ENCODE assay signal across 1 cellular context in genomic region chr7:22874904-22875303, GRCh38.
TF ChIP-seq lines count a peak whose summit lies in the region.

No MANE protein-coding gene starts in this region.

TF ChIP-seq in H1, 55 proteins besides CTCF, POLR2A, EP300 and RAD21 (continued from another document):
- TF ChIP-seq NRF1 (IDR thresholded peaks at IDR 0.05; ENCODE audit: low read depth, low read length) (no peak), HDAC2 (IDR thresholded peaks at IDR 0.05; ENCODE audit: borderline replicate concordance in 1 of 2, low read depth in 2 of 2, low read length in 2 of 2) (no peak), EGR1 (IDR thresholded peaks at IDR 0.05; ENCODE audit: borderline replicate concordance, low read depth, low read length) (no peak), GTF2F1 (IDR thresholded peaks at IDR 0.05; ENCODE audit: borderline replicate concordance, low read depth, low read length) (no peak)
